Comparison of ENCODE assay signal across 9 cellular contexts in genomic region chr17:4832829-4833177, GRCh38. TPM values are rescaled to one million over a fixed set of nuclear protein-coding genes. Genes with fewer than 3 reads are reported as not detected.
DNase-seq lines count a peak whose midpoint lies in the region; ATAC-seq and TF ChIP-seq lines count a peak whose summit lies in the region.
"Not testable (repeated sequence)": the region's sequence is repeated elsewhere in the genome, so short reads cannot be mapped to it uniquely, and the experiment has no call there.
"Had no signal": no experiment of that assay in that cellular context is flagged by ENCODE, and none has a peak within 500 bp of the region (broad histone marks: within the 10 kb centered on the region; RNA-seq: fewer than 3 reads in every experiment).

No MANE protein-coding gene starts in this region.

- ATAC-seq in GM19025 (IDR thresholded peaks at IDR 0.05; ENCODE audit: low read depth, unreplicated experiment) (peak; percentile 14), HG02763 (IDR thresholded peaks at IDR 0.05; ENCODE audit: unreplicated experiment) (peak; percentile 8)

- not testable (repeated sequence) for H3K36me3 Mint-ChIP-seq in activated T-helper 2 cell treated with anti-CD3 and anti-CD28 coated beads, Interferon-gamma antibody, Interleukin-2, Interleukin-4, amounts not matched to agents 10 μg/mL and 5 μg/mL and 100 μg/mL, durations not matched to agents 14 hours and 24 hours and 36 hours (ENCODE audit: low read depth)
- H3K36me3 Mint-ChIP-seq in endothelial cell (ENCODE audit: low read depth, unreplicated experiment) = peaks cover 12% of the 10 kb centered on the region

- H3K9ac ChIP-seq in liver (ENCODE audit: low read depth in 1 of 2, low read length in 2 of 2) = peak overlapping the region; percentile 8 to 66

- H3K4me3 Mint-ChIP-seq in activated T-helper 2 cell treated with anti-CD3 and anti-CD28 coated beads, Interferon-gamma antibody, Interleukin-2, Interleukin-4, amounts not matched to agents 10 μg/mL and 5 μg/mL and 100 μg/mL, durations not matched to agents 14 hours and 24 hours and 36 hours (ENCODE audit: low read depth) = peak overlapping the region; percentile 90
- peak overlapping the region; percentile 96 for H3K4me3 Mint-ChIP-seq in endothelial cell (ENCODE audit: unreplicated experiment)

- TF ChIP-seq RAD21 in liver (IDR thresholded peaks at IDR 0.05) = not testable (repeated sequence)

- H3K27ac Mint-ChIP-seq in activated T-helper 2 cell treated with anti-CD3 and anti-CD28 coated beads, Interferon-gamma antibody, Interleukin-2, Interleukin-4, amounts not matched to agents 10 μg/mL and 5 μg/mL and 100 μg/mL, durations not matched to agents 14 hours and 24 hours and 36 hours = peak overlapping the region; percentile 86
- peak overlapping the region; percentile 97 for H3K27ac Mint-ChIP-seq in endothelial cell (ENCODE audit: unreplicated experiment)

- TF ChIP-seq POLR2A in NB4 (IDR thresholded peaks at IDR 0.05; ENCODE audit: extremely low read depth, insufficient read length) = not testable (repeated sequence)

- not testable (repeated sequence) for TF ChIP-seq CTCF in 22Rv1 (IDR thresholded peaks at IDR 0.05); NB4 (IDR thresholded peaks at IDR 0.05; ENCODE audit: low read depth, low read length); endothelial cell (IDR thresholded peaks at IDR 0.05; ENCODE audit: unreplicated experiment); liver (IDR thresholded peaks at IDR 0.05; ENCODE audit: low read depth, low read length, missing input control); retinal pigment epithelial cell (conservative IDR thresholded peaks at IDR 0.05; ENCODE audit: low read depth, low read length)

- DNase-seq in NB4 (ENCODE audit: low read depth); activated T-helper 2 cell treated with anti-CD3 and anti-CD28 coated beads, Interferon-gamma antibody, Interleukin-2, Interleukin-4, amounts not matched to agents 10 μg/mL and 5 μg/mL and 100 μg/mL, durations not matched to agents 14 hours and 24 hours and 36 hours (ENCODE audit: low spot score); endothelial cell (ENCODE audit: low spot score); retinal pigment epithelial cell (ENCODE audit: low read depth): not testable (repeated sequence)

- intact Hi-C loops in activated T-helper 2 cell treated with anti-CD3 and anti-CD28 coated beads, Interferon-gamma antibody, Interleukin-2, Interleukin-4, amounts not matched to agents 10 μg/mL and 5 μg/mL and 100 μg/mL, durations not matched to agents 14 hours and 24 hours and 36 hours (cut with micrococcal nuclease) = loop anchor here (1.0 to 2.0 kb wide), 2 partner anchors 36 to 102 kb away; partner anchors contain the start of genes MED11 and PSMB6

- peaks cover 23% of the 10 kb centered on the region for H3K4me1 Mint-ChIP-seq in activated T-helper 2 cell treated with anti-CD3 and anti-CD28 coated beads, Interferon-gamma antibody, Interleukin-2, Interleukin-4, amounts not matched to agents 10 μg/mL and 5 μg/mL and 100 μg/mL, durations not matched to agents 14 hours and 24 hours and 36 hours (ENCODE audit: low read depth)
- H3K4me1 Mint-ChIP-seq in endothelial cell (ENCODE audit: unreplicated experiment) = peaks cover 26% of the 10 kb centered on the region

- H3K9me3 ChIP-seq in liver (ENCODE audit: control insufficient read depth in 4 of 4, low read length in 3 of 4) = not testable (repeated sequence)

- H3K27me3 ChIP-seq in liver (ENCODE audit: control insufficient read depth in 4 of 4, insufficient read depth in 4 of 4, low read length in 3 of 4) = not testable (repeated sequence)

- H3K27ac ChIP-seq in 22Rv1 (peak overlapping the region; percentile 79), liver (ENCODE audit: low read depth in 1 of 2, low read length in 2 of 2) (peak overlapping the region; percentile 86 to 90)

- peak overlapping the region; percentile 58 for H3K4me3 ChIP-seq in NB4 (ENCODE audit: low read depth, low read length)
- H3K4me3 ChIP-seq in liver (ENCODE audit: low read depth in 1 of 3, low read length in 3 of 3) = peak overlapping the region in 2 of 3 donors; percentile 77 to 96
- H3K4me3 ChIP-seq in retinal pigment epithelial cell (ENCODE audit: low read length) = peak overlapping the region; percentile 57

- not testable (repeated sequence) for H3K36me3 ChIP-seq in liver (ENCODE audit: control insufficient read depth in 4 of 4, insufficient read depth in 3 of 4, low read depth in 1 of 4, low read length in 3 of 4)

- H3K9me3 Mint-ChIP-seq in activated T-helper 2 cell treated with anti-CD3 and anti-CD28 coated beads, Interferon-gamma antibody, Interleukin-2, Interleukin-4, amounts not matched to agents 10 μg/mL and 5 μg/mL and 100 μg/mL, durations not matched to agents 14 hours and 24 hours and 36 hours; endothelial cell (ENCODE audit: unreplicated experiment): not testable (repeated sequence)

- 0% methylated on average over 10 of the region's 17 CpGs for WGBS in liver

- H3K4me1 ChIP-seq in liver (ENCODE audit: control insufficient read depth in 4 of 4, insufficient read depth in 4 of 4, low read length in 3 of 4) = peaks cover 12 to 37% (median 27%) of the 10 kb centered on the region in 4 donors

- H3K27me3 Mint-ChIP-seq in activated T-helper 2 cell treated with anti-CD3 and anti-CD28 coated beads, Interferon-gamma antibody, Interleukin-2, Interleukin-4, amounts not matched to agents 10 μg/mL and 5 μg/mL and 100 μg/mL, durations not matched to agents 14 hours and 24 hours and 36 hours (ENCODE audit: low read depth); endothelial cell (ENCODE audit: unreplicated experiment): not testable (repeated sequence)

RNA-seq across cellular contexts. Expression of gene MINK1, which starts 0.3 kb away (rescaled TPM):
- 60.9 and 69.7 TPM in 2 replicates for total RNA-seq in activated T-helper 2 cell treated with anti-CD3 and anti-CD28 coated beads, Interferon-gamma antibody, Interleukin-2, Interleukin-4, amounts not matched to agents 10 μg/mL and 5 μg/mL and 100 μg/mL, durations not matched to agents 14 hours and 24 hours and 36 hours
- total RNA-seq in endothelial cell (ENCODE audit: unreplicated experiment) (176 TPM), liver (10 to 100 TPM; 25.6 to 30.6 TPM)
- polyA plus RNA-seq in liver = 10 to 100 TPM in 1 of 2 donors, 1 to 10 TPM in 1; 6.9 to 16.6 TPM

RNA-seq across cellular contexts. Expression of gene PLD2, which starts 25.9 kb away (rescaled TPM):
- 22.3 and 26.6 TPM in 2 replicates for total RNA-seq in activated T-helper 2 cell treated with anti-CD3 and anti-CD28 coated beads, Interferon-gamma antibody, Interleukin-2, Interleukin-4, amounts not matched to agents 10 μg/mL and 5 μg/mL and 100 μg/mL, durations not matched to agents 14 hours and 24 hours and 36 hours
- total RNA-seq in endothelial cell (ENCODE audit: unreplicated experiment) (86.5 TPM), liver (10 to 100 TPM in 1 of 2 donors, 1 to 10 TPM in 1; 3.5 to 15.8 TPM)
- 1 to 10 TPM; 5.6 to 6.0 TPM for polyA plus RNA-seq in liver

RNA-seq across cellular contexts. Expression of gene PSMB6, which starts 36.8 kb away (rescaled TPM):
- 215 and 220 TPM in 2 replicates for total RNA-seq in activated T-helper 2 cell treated with anti-CD3 and anti-CD28 coated beads, Interferon-gamma antibody, Interleukin-2, Interleukin-4, amounts not matched to agents 10 μg/mL and 5 μg/mL and 100 μg/mL, durations not matched to agents 14 hours and 24 hours and 36 hours
- total RNA-seq in endothelial cell (ENCODE audit: unreplicated experiment) (185 TPM), liver (10 to 100 TPM; 64.7 to 95.5 TPM)
- 100 to 1,000 TPM; 155 to 219 TPM for polyA plus RNA-seq in liver

RNA-seq across cellular contexts. Expression of gene GLTPD2, which starts 44.0 kb away (rescaled TPM):
- not detected in 2 replicates for total RNA-seq in activated T-helper 2 cell treated with anti-CD3 and anti-CD28 coated beads, Interferon-gamma antibody, Interleukin-2, Interleukin-4, amounts not matched to agents 10 μg/mL and 5 μg/mL and 100 μg/mL, durations not matched to agents 14 hours and 24 hours and 36 hours
- total RNA-seq in endothelial cell (ENCODE audit: unreplicated experiment) = not detected
- 10 to 100 TPM; 15.1 to 34.5 TPM for total RNA-seq in liver
- polyA plus RNA-seq in liver = 10 to 100 TPM; 16.9 to 63.2 TPM
- total RNA-seq: omental fat pad had no signal
